18 cellular contexts compared by ENCODE assay signal in genomic region chr2:172613035-172613434, GRCh38. TPM values are rescaled to one million over a fixed set of nuclear protein-coding genes. Genes with fewer than 3 reads are reported as not detected.
DNase-seq lines count a peak whose midpoint lies in the region; ATAC-seq and TF ChIP-seq lines count a peak whose summit lies in the region.
"Had no signal": no experiment of that assay in that cellular context is flagged by ENCODE, and none has a peak within 500 bp of the region (broad histone marks: within the 10 kb centered on the region; RNA-seq: fewer than 3 reads in every experiment).

No MANE protein-coding gene starts in this region.

- no peak overlapping the region for H3K4ac ChIP-seq in IMR-90 (ENCODE audit: low read depth, low read length)

- H3K36me3 ChIP-seq in Caco-2 (ENCODE audit: control insufficient read depth, insufficient read depth, low read length), result no peaks in the 10 kb centered on the region
- H3K36me3 ChIP-seq in IMR-90 (ENCODE audit: control insufficient read depth, insufficient read depth, low read length), result peaks cover 6% of the 10 kb centered on the region
- peaks cover 0 to 21% of the 10 kb centered on the region in 2 donors for H3K36me3 ChIP-seq in gastroesophageal sphincter
- H3K36me3 ChIP-seq: uterus had no signal

- no peak overlapping the region for H3K9ac ChIP-seq in IMR-90 (ENCODE audit: low read depth, low read length)

- no peak overlapping the region for H2BK20ac ChIP-seq in IMR-90 (ENCODE audit: low read depth, low read length)

- no peak overlapping the region for H3K56ac ChIP-seq in IMR-90 (ENCODE audit: extremely low read depth, insufficient read depth, low read length)

- H3K4me3 ChIP-seq in Caco-2 (ENCODE audit: low read depth, low read length) (no peak overlapping the region), IMR-90 (ENCODE audit: insufficient read depth, low read depth, low read length) (no peak overlapping the region), gastroesophageal sphincter (no peak overlapping the region)
- H3K4me3 ChIP-seq: body of pancreas, esophagus muscularis mucosa, psoas muscle, uterus had no signal

- intact Hi-C loops in Caco-2 (cut with micrococcal nuclease; ENCODE audit: unreplicated experiment) (no loop called here), IMR-90 (cut with micrococcal nuclease) (no loop called here)

- H4K91ac ChIP-seq in IMR-90 (ENCODE audit: insufficient read depth, low read depth, low read length), result no peak overlapping the region

- no peak overlapping the region for H2AK5ac ChIP-seq in IMR-90 (ENCODE audit: low read depth, low read length)

- CTCF ChIA-PET in Caco-2 (lab: Charles Lee), result interaction anchor here (1.7 kb wide), 1 partner anchor 98 kb away, joined by 10 read pairs; no protein-coding TSS in a partner anchor
- CTCF ChIA-PET in IMR-90 (lab: Yijun Ruan, JAX), result interaction anchor here (1.0 kb wide), 1 partner anchor 176 kb away, joined by 3 read pairs; no protein-coding TSS in a partner anchor
- CTCF ChIA-PET in WTC11 (lab: Charles Lee), result interaction anchor here (0.7 to 3.5 kb wide), 7 partner anchors 19 to 415 kb away, joined by 3 to 51 read pairs (median 3); no protein-coding TSS in a partner anchor

- no peaks in the 10 kb centered on the region for H3K9me3 Mint-ChIP-seq in Caco-2 (ENCODE audit: unreplicated experiment)
- no peaks in the 10 kb centered on the region for H3K9me3 Mint-ChIP-seq in WTC11
- H3K9me3 Mint-ChIP-seq in activated naive CD8-positive, alpha-beta T cell treated with anti-CD3 and anti-CD28 coated beads, Interleukin-2, amount 50 U/mL, for 24 hours, result no peaks in the 10 kb centered on the region
- H3K9me3 Mint-ChIP-seq: activated B cell treated with CpG ODN at 0.5 μM for 24 hours; dendritic cell treated with granulocyte-macrophage colony-stimulating factor and Interleukin-4, amounts not matched to agents 40 ng/mL and 50 ng/mL, for 4 days; stimulated activated naive CD8-positive, alpha-beta T cell treated with anti-CD3 and anti-CD28 coated beads, Interleukin-15, Interleukin-2, amounts not matched to agents 100 ng/mL and 50 ng/mL, for 24 hours; T-cell had no signal

- H3K27me3 Mint-ChIP-seq in Caco-2 (ENCODE audit: insufficient read depth, unreplicated experiment) (no peaks in the 10 kb centered on the region), WTC11 (ENCODE audit: low read depth) (no peaks in the 10 kb centered on the region)
- no peaks in the 10 kb centered on the region for H3K27me3 Mint-ChIP-seq in activated naive CD8-positive, alpha-beta T cell treated with anti-CD3 and anti-CD28 coated beads, Interleukin-2, amount 50 U/mL, for 24 hours
- H3K27me3 Mint-ChIP-seq: activated B cell treated with CpG ODN at 0.5 μM for 24 hours; dendritic cell treated with granulocyte-macrophage colony-stimulating factor and Interleukin-4, amounts not matched to agents 40 ng/mL and 50 ng/mL, for 4 days; stimulated activated naive CD8-positive, alpha-beta T cell treated with anti-CD3 and anti-CD28 coated beads, Interleukin-15, Interleukin-2, amounts not matched to agents 100 ng/mL and 50 ng/mL, for 24 hours; T-cell had no signal

- dilution Hi-C loops in IMR-90 (cut with HindIII; ENCODE audit: low sequenced_read_pairs, unreplicated experiment), result no loop called here

- TF ChIP-seq EP300 in gastroesophageal sphincter (IDR thresholded peaks at IDR 0.05), result no peak

- in situ Hi-C loops in IMR-90 (cut with MboI; ENCODE audit: low sequenced_read_pairs), result no loop called here

- peak overlapping the region; percentile 43 for H2BK5ac ChIP-seq in IMR-90 (ENCODE audit: low read depth, low read length, poor library complexity, severe bottlenecking)

- no peaks in the 10 kb centered on the region for H3K9me3 ChIP-seq in Caco-2
- H3K9me3 ChIP-seq in IMR-90 (ENCODE audit: control insufficient read depth, insufficient read depth, low read length), result no peaks in the 10 kb centered on the region
- no peaks in the 10 kb centered on the region for H3K9me3 ChIP-seq in gastroesophageal sphincter
- H3K9me3 ChIP-seq: body of pancreas, esophagus muscularis mucosa, psoas muscle, uterus had no signal

- no peak overlapping the region for H4K5ac ChIP-seq in IMR-90 (ENCODE audit: low read depth, low read length)

- H3K27me3 ChIP-seq in Caco-2 (replicated peaks; ENCODE audit: control insufficient read depth, insufficient read depth, low read length) (no peaks in the 10 kb centered on the region), IMR-90 (ENCODE audit: control insufficient read depth, insufficient read depth, low read length) (no peaks in the 10 kb centered on the region), gastroesophageal sphincter (no peaks in the 10 kb centered on the region)
- H3K27me3 ChIP-seq: body of pancreas, esophagus muscularis mucosa, uterus had no signal

- H3K4me1 ChIP-seq in Caco-2 (no peaks in the 10 kb centered on the region), IMR-90 (ENCODE audit: control insufficient read depth, insufficient read depth, low read length) (peaks cover 11% of the 10 kb centered on the region), gastroesophageal sphincter (peaks cover 0 to 4% (median 0%) of the 10 kb centered on the region in 3 donors)
- H3K4me1 ChIP-seq: body of pancreas, esophagus muscularis mucosa, psoas muscle, uterus had no signal

- TF ChIP-seq POLR2A in IMR-90 (IDR thresholded peaks at IDR 0.05; ENCODE audit: low read depth, low read length) (no peak), gastroesophageal sphincter (IDR thresholded peaks at IDR 0.05) (no peak)

- no peak overlapping the region for H2BK15ac ChIP-seq in IMR-90 (ENCODE audit: low read depth, low read length)

- POLR2A ChIA-PET in Caco-2 (lab: Charles Lee) (no interaction called here), IMR-90 (lab: Charles Lee; ENCODE audit: unreplicated experiment) (no interaction called here), WTC11 (lab: Charles Lee) (interaction anchor here (0.5 kb wide), 1 partner anchor 30 kb away, joined by 8 read pairs; no protein-coding TSS in a partner anchor)

- no peak overlapping the region for H2AK9ac ChIP-seq in IMR-90 (replicated peaks; ENCODE audit: low read depth, low read length, poor library complexity)

- no peak overlapping the region for H3K14ac ChIP-seq in IMR-90 (replicated peaks; ENCODE audit: low read depth, low read length)

- peak overlapping the region; percentile 5; the same call in 1 of the 2 replicates for H2BK120ac ChIP-seq in IMR-90 (ENCODE audit: low read depth, low read length)

- no peak overlapping the region for H3K4me2 ChIP-seq in IMR-90 (ENCODE audit: low read depth, low read length)

- peak overlapping the region; percentile 2 for H2AFZ ChIP-seq in IMR-90 (replicated peaks; ENCODE audit: low read length, poor library complexity)

- H3K18ac ChIP-seq in IMR-90 (ENCODE audit: low read depth, low read length), result no peak overlapping the region

- H3K9me1 ChIP-seq in IMR-90 (ENCODE audit: insufficient read depth, low read length), result no peaks in the 10 kb centered on the region; the same call in 1 of the 2 replicates

- BruUV-seq in Caco-2 (replicated peaks; lab: Mats Ljungman, UMichigan) (no TSS peak), IMR-90 (replicated peaks; lab: Mats Ljungman, UMichigan) (no TSS peak)

- H3K79me1 ChIP-seq in IMR-90 (ENCODE audit: low read depth in 1 of 2, low read length in 2 of 2), result peaks cover 6 to 13% of the 10 kb centered on the region in 2 experiments; a peak in 2 of 4 replicates

- no peaks in the 10 kb centered on the region for H3K36me3 Mint-ChIP-seq in Caco-2 (ENCODE audit: insufficient read depth, unreplicated experiment)
- H3K36me3 Mint-ChIP-seq in WTC11, result peaks cover 18% of the 10 kb centered on the region
- peaks cover 26% of the 10 kb centered on the region for H3K36me3 Mint-ChIP-seq in activated naive CD8-positive, alpha-beta T cell treated with anti-CD3 and anti-CD28 coated beads, Interleukin-2, amount 50 U/mL, for 24 hours (ENCODE audit: low read depth)

- H3K4me1 Mint-ChIP-seq in Caco-2 (ENCODE audit: low read depth, unreplicated experiment) (peaks cover 4% of the 10 kb centered on the region), WTC11 (peaks cover 5% of the 10 kb centered on the region; the same call in 1 of the 2 replicates)
- no peaks in the 10 kb centered on the region for H3K4me1 Mint-ChIP-seq in activated naive CD8-positive, alpha-beta T cell treated with anti-CD3 and anti-CD28 coated beads, Interleukin-2, amount 50 U/mL, for 24 hours

- DNase-seq in Caco-2, result peak; percentile 14 to 59
- DNase-seq in IMR-90, result peak; percentile 48
- no peak for DNase-seq in WTC11 (ENCODE audit: low spot score)
- DNase-seq in iPS-NIHi7 (ENCODE audit: extremely low spot score), result peak; percentile 71
- DNase-seq in activated naive CD8-positive, alpha-beta T cell treated with anti-CD3 and anti-CD28 coated beads, Interleukin-2, amount 50 U/mL, for 24 hours, result no peak
- no peak for DNase-seq in COR-L47 (lab: John Stamatoyannopoulos, UW)
- DNase-seq: activated B cell treated with CpG ODN at 0.5 μM for 24 hours, activated gamma-delta T cell, body of pancreas, Karpas-422, psoas muscle, T-cell, uterus had no signal

- TF ChIP-seq CTCF in Caco-2 (IDR thresholded peaks at IDR 0.05; ENCODE audit: insufficient read depth in 1 of 2, low read depth in 1 of 2, low read length in 1 of 2, severe bottlenecking in 1 of 2, unreplicated experiment in 1 of 2) (no peak), IMR-90 (conservative IDR thresholded peaks at IDR 0.05; ENCODE audit: low read depth, low read length) (no peak), WTC11 (IDR thresholded peaks at IDR 0.05) (no peak), gastroesophageal sphincter (IDR thresholded peaks at IDR 0.05) (no peak)

- H3K27ac Mint-ChIP-seq in Caco-2 (ENCODE audit: unreplicated experiment) (no peak overlapping the region), WTC11 (no peak overlapping the region; the same call in 1 of the 2 replicates)
- no peak overlapping the region for H3K27ac Mint-ChIP-seq in activated naive CD8-positive, alpha-beta T cell treated with anti-CD3 and anti-CD28 coated beads, Interleukin-2, amount 50 U/mL, for 24 hours
- H3K27ac Mint-ChIP-seq: activated B cell treated with CpG ODN at 0.5 μM for 24 hours; dendritic cell treated with granulocyte-macrophage colony-stimulating factor and Interleukin-4, amounts not matched to agents 40 ng/mL and 50 ng/mL, for 4 days; stimulated activated naive CD8-positive, alpha-beta T cell treated with anti-CD3 and anti-CD28 coated beads, Interleukin-15, Interleukin-2, amounts not matched to agents 100 ng/mL and 50 ng/mL, for 24 hours; T-cell had no signal

- peak overlapping the region in 1 of 2 experiments; percentile 43; a peak in 1 of 4 replicates for H4K8ac ChIP-seq in IMR-90 (ENCODE audit: low read depth in 2 of 2, low read length in 2 of 2)

- WGBS in IMR-90 (ENCODE audit: extremely low coverage in 2 of 2, insufficient read length in 1 of 2), 2 experiments, result 100% methylated on average over 1 of the region's 4 CpGs; no CpG with 5 or more reads in 1 of the 2 experiments
- WGBS in gastroesophageal sphincter (ENCODE audit: low coverage in 1 of 2), 2 donors, result 78 to 82% methylated on average over 3 to 4 of the region's 4 CpGs

- peak; percentile 91 for ATAC-seq in IMR-90 (ENCODE audit: low read depth)
- peak; percentile 90 for ATAC-seq in WTC11
- no peak for ATAC-seq in gastroesophageal sphincter
- no peak for ATAC-seq in activated naive CD8-positive, alpha-beta T cell treated with anti-CD3 and anti-CD28 coated beads, Interleukin-2, amount 50 U/mL, for 24 hours
- ATAC-seq in GM21367 (IDR thresholded peaks at IDR 0.05; ENCODE audit: unreplicated experiment), result no peak
- ATAC-seq: body of pancreas, psoas muscle, T-cell had no signal

- H3K23ac ChIP-seq in IMR-90 (ENCODE audit: low read depth, low read length), result no peak overlapping the region

- TF ChIP-seq RAD21 in IMR-90 (IDR thresholded peaks at IDR 0.05; ENCODE audit: low read length), result no peak

- H3K27ac ChIP-seq in IMR-90 (ENCODE audit: insufficient read depth, low read length) (peak overlapping the region; percentile 6; the same call in 1 of the 2 replicates), gastroesophageal sphincter (no peak overlapping the region)
- H3K27ac ChIP-seq: body of pancreas, esophagus muscularis mucosa, psoas muscle, uterus had no signal

- H3K4me3 Mint-ChIP-seq in Caco-2 (ENCODE audit: unreplicated experiment) (no peak overlapping the region), WTC11 (no peak overlapping the region)
- no peak overlapping the region for H3K4me3 Mint-ChIP-seq in activated naive CD8-positive, alpha-beta T cell treated with anti-CD3 and anti-CD28 coated beads, Interleukin-2, amount 50 U/mL, for 24 hours
- H3K4me3 Mint-ChIP-seq: activated B cell treated with CpG ODN at 0.5 μM for 24 hours; dendritic cell treated with granulocyte-macrophage colony-stimulating factor and Interleukin-4, amounts not matched to agents 40 ng/mL and 50 ng/mL, for 4 days; stimulated activated naive CD8-positive, alpha-beta T cell treated with anti-CD3 and anti-CD28 coated beads, Interleukin-15, Interleukin-2, amounts not matched to agents 100 ng/mL and 50 ng/mL, for 24 hours; T-cell had no signal

- no peaks in the 10 kb centered on the region for H4K20me1 ChIP-seq in IMR-90 (ENCODE audit: insufficient read depth, low read length)

RNA-seq across cellular contexts. Expression of gene PDK1, which starts 57.1 kb away (rescaled TPM):
- total RNA-seq in Caco-2 (2022), result 10.7 and 11.0 TPM in 2 replicates
- 68.3 and 85.9 TPM in 2 replicates for total RNA-seq in IMR-90 (2012; rRNA removed)
- polyA plus RNA-seq in IMR-90 (2012; rRNA removed), result 35.2 and 38.1 TPM in 2 replicates
- 25.1 and 25.3 TPM in 2 replicates for polyA plus RNA-seq in IMR-90 (2012; cell fraction: cytosol; rRNA removed)
- 25.1 and 56.4 TPM in 2 replicates for polyA plus RNA-seq in IMR-90 (2012; cell fraction: nucleus; rRNA removed; ENCODE audit: low replicate concordance)
- total RNA-seq in WTC11 (2021), result 22.9 to 31.6 TPM (median 30.5 TPM) in 3 replicates
- 10 to 100 TPM in 2 of 4 donors, 1 to 10 TPM in 2; 9.4 to 19.3 (median 12.1) TPM for total RNA-seq in gastroesophageal sphincter

Comparison
In these comparisons a context has a peak if more than half of its experiments do, and no peak if none do; other contexts are left out.
1. DNase-seq: peak in Caco-2 (2 of 2), IMR-90 (single experiment) and iPS-NIHi7 (single experiment); none in WTC11 (single experiment), activated naive CD8-positive, alpha-beta T cell treated with anti-CD3 and anti-CD28 coated beads, Interleukin-2, amount 50 U/mL, for 24 hours (single experiment) and COR-L47 (single experiment).
2. ATAC-seq: peak in IMR-90 (single experiment) and WTC11 (single experiment); none in gastroesophageal sphincter (single experiment), activated naive CD8-positive, alpha-beta T cell treated with anti-CD3 and anti-CD28 coated beads, Interleukin-2, amount 50 U/mL, for 24 hours (single experiment) and GM21367 (single experiment).